1 cellular context compared by ENCODE assay signal in the genomic region with DNA sequence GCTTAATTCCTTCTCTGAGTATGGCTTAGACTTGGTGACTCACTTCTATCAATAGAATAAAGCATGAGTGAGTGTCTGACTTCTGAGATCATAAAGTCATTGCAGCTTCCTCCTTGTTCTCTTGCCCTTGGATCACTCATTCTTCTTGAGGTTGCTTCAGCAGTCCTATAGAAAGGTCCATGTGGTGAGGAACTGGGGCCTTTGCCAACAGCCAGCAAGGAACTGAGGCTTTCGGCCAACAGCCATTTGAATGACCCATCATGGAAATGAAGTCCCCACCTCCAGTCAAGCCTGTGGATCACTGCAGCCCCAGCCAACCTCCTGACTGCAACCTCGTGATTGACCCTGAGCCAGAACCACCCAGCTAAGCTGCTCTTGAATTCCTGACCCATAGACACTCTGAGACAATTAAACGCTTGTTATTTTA.
TF ChIP-seq lines count a peak whose summit lies in the region.

No MANE protein-coding gene starts in this region.

TF ChIP-seq in SK-N-SH, 30 proteins besides CTCF, POLR2A, EP300 and RAD21 (continued from another document):
- TF ChIP-seq, protein P1, sequence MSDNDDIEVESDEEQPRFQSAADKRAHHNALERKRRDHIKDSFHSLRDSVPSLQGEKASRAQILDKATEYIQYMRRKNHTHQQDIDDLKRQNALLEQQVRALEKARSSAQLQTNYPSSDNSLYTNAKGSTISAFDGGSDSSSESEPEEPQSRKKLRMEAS (IDR thresholded peaks at IDR 0.05; ENCODE audit: low read depth), result peak; percentile 82
- peak; percentile 78; the same call in 1 of the 2 replicates for TF ChIP-seq FOSL2 (IDR thresholded peaks at IDR 0.05; ENCODE audit: borderline replicate concordance, low read depth)
- TF ChIP-seq MEF2A (IDR thresholded peaks at IDR 0.05; ENCODE audit: borderline replicate concordance, low read depth), result peak; percentile 74; the same call in 1 of the 2 replicates
- TF ChIP-seq, protein P2, sequence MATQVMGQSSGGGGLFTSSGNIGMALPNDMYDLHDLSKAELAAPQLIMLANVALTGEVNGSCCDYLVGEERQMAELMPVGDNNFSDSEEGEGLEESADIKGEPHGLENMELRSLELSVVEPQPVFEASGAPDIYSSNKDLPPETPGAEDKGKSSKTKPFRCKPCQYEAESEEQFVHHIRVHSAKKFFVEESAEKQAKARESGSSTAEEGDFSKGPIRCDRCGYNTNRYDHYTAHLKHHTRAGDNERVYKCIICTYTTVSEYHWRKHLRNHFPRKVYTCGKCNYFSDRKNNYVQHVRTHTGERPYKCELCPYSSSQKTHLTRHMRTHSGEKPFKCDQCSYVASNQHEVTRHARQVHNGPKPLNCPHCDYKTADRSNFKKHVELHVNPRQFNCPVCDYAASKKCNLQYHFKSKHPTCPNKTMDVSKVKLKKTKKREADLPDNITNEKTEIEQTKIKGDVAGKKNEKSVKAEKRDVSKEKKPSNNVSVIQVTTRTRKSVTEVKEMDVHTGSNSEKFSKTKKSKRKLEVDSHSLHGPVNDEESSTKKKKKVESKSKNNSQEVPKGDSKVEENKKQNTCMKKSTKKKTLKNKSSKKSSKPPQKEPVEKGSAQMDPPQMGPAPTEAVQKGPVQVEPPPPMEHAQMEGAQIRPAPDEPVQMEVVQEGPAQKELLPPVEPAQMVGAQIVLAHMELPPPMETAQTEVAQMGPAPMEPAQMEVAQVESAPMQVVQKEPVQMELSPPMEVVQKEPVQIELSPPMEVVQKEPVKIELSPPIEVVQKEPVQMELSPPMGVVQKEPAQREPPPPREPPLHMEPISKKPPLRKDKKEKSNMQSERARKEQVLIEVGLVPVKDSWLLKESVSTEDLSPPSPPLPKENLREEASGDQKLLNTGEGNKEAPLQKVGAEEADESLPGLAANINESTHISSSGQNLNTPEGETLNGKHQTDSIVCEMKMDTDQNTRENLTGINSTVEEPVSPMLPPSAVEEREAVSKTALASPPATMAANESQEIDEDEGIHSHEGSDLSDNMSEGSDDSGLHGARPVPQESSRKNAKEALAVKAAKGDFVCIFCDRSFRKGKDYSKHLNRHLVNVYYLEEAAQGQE (IDR thresholded peaks at IDR 0.05; ENCODE audit: low read depth, low read length), result no peak
- TF ChIP-seq EZH2phosphoT487 (IDR thresholded peaks at IDR 0.05; ENCODE audit: borderline replicate concordance, low read depth), result no peak
- no peak for TF ChIP-seq MXI1 (IDR thresholded peaks at IDR 0.05; ENCODE audit: low read depth, low read length)
- TF ChIP-seq FOXJ3 (CRISPR knock-in tag; IDR thresholded peaks at IDR 0.05), result no peak
- TF ChIP-seq TEAD4 (IDR thresholded peaks at IDR 0.05; ENCODE audit: borderline replicate concordance, insufficient read depth), result 0 out of 2 replicates have a peak, but pooled peaks have one; percentile 47
- TF ChIP-seq GATA2 (CRISPR knock-in tag; IDR thresholded peaks at IDR 0.05), result no peak
- no peak for TF ChIP-seq YY1 (IDR thresholded peaks at IDR 0.05; ENCODE audit: low read depth)
- no peak for TF ChIP-seq USF2 (IDR thresholded peaks at IDR 0.05; ENCODE audit: borderline replicate concordance, low read depth, low read length)
- TF ChIP-seq TAF1 (IDR thresholded peaks at IDR 0.05; ENCODE audit: borderline replicate concordance, low read depth, low read length), result no peak
- no peak for TF ChIP-seq SIN3A (IDR thresholded peaks at IDR 0.05; ENCODE audit: borderline replicate concordance, low read depth, low read length)
